Comparison of ENCODE assay signal across 20 cellular contexts in the genomic region with DNA sequence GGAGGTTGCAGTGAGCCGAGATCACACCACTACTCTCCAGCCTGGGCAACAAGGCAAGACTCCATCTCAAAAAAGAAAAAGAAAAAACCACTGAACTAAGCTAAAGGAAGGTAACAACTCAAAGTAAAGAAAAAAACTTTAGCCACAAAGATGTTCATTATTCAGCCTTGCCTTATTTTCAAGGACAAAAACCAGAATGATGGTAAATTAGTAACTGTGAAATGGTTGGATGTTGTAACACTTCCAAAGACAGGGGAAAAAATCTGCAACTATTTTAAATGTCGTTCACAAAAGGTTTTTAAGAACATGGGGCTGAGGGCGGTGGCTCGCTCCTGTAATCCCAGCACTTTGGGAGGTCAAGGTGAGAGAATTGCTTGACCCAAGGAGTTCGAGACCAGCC.
"Had no signal": no experiment of that assay in that cellular context is flagged by ENCODE, and none has a peak within 500 bp of the region (broad histone marks: within the 10 kb centered on the region; RNA-seq: fewer than 3 reads in every experiment).

No MANE protein-coding gene starts in this region.

- FAIRE-seq: frontal cortex, TTC549 had no signal

- H3K9me3 ChIP-seq: left ventricle myocardium inferior, thyroid gland, upper lobe of right lung had no signal

- H3K4me3 ChIP-seq: left ventricle myocardium inferior, thyroid gland, upper lobe of right lung had no signal

- DNase-seq: activated CD4-positive, alpha-beta T cell treated with anti-CD3 and anti-CD28 coated beads for 1 hour; activated CD4-positive, alpha-beta T cell treated with anti-CD3 and anti-CD28 coated beads, Interleukin-2, amount 50 U/mL, for 1 hour; activated CD8-positive, alpha-beta T cell treated with anti-CD3 and anti-CD28 coated beads, Interleukin-2, amount 10 ng/mL, durations not matched to agents 7 days and 5 days; activated gamma-delta T cell; activated naive CD4-positive, alpha-beta T cell treated with anti-CD3 and anti-CD28 coated beads, Interleukin-2, amount 50 U/mL, for 16 hours; activated naive CD8-positive, alpha-beta T cell treated with anti-CD3 and anti-CD28 coated beads, Interleukin-2, amount 50 U/mL, for 24 hours; aorta; effector CD8-positive, alpha-beta T cell; hippocampal formation; left ventricle myocardium inferior; nucleus accumbens; retina; stimulated activated CD4-positive, alpha-beta T cell treated with anti-CD3 and anti-CD28 coated beads, Interleukin-4, amount 100 ng/mL, for 1 hour; stimulated activated naive CD8-positive, alpha-beta T cell treated with anti-CD3 and anti-CD28 coated beads, Interleukin-15, Interleukin-2, amounts not matched to agents 100 U/mL and 50 U/mL, for 24 hours; T-helper 1 cell; thyroid gland; upper lobe of right lung; WERI-Rb-1 had no signal

- H3K36me3 ChIP-seq: thyroid gland had no signal

- H3K27me3 ChIP-seq: thyroid gland, upper lobe of right lung had no signal

- ATAC-seq: activated CD8-positive, alpha-beta T cell treated with anti-CD3 and anti-CD28 coated beads, Interleukin-2, amount 10 ng/mL, durations not matched to agents 7 days and 5 days; activated naive CD8-positive, alpha-beta T cell treated with anti-CD3 and anti-CD28 coated beads, Interleukin-2, amount 50 U/mL, for 24 hours; stimulated activated naive CD8-positive, alpha-beta T cell treated with anti-CD3 and anti-CD28 coated beads, Interleukin-15, Interleukin-2, amounts not matched to agents 100 U/mL and 50 U/mL, for 24 hours; upper lobe of right lung had no signal

- H3K27ac ChIP-seq: left ventricle myocardium inferior, thyroid gland, upper lobe of right lung, WERI-Rb-1 had no signal
